ENCODE assay signal across 9 cellular contexts in genomic region chr1:179016694-179017382, GRCh38. TPM values are rescaled to one million over a fixed set of nuclear protein-coding genes. Genes with fewer than 3 reads are reported as not detected.
DNase-seq lines count a peak whose midpoint lies in the region; ATAC-seq, FAIRE-seq and TF ChIP-seq lines count a peak whose summit lies in the region.
"Had no signal": no experiment of that assay in that cellular context is flagged by ENCODE, and none has a peak within 500 bp of the region (broad histone marks: within the 10 kb centered on the region; RNA-seq: fewer than 3 reads in every experiment).

No MANE protein-coding gene starts in this region.

- DNase-seq in NCI-H146 (lab: John Stamatoyannopoulos, UW) (peak; percentile 4), NCI-H146 treated with DMSO at 0.1 percent for 48 hours (lab: John Stamatoyannopoulos, UW; ENCODE audit: unreplicated experiment) (no peak), RCC 7860 (ENCODE audit: low spot score) (peak; percentile 75), fibroblast of mammary gland (ENCODE audit: low read depth) (peak; percentile 94), occipital lobe (lab: John Stamatoyannopoulos, UW) (peak; percentile 65), NCI-H1105 (lab: John Stamatoyannopoulos, UW) (no peak)
- no peak for DNase-seq in activated naive CD4-positive, alpha-beta T cell treated with Interleukin-2 at 50 U/mL for 16 hours

- no peak for TF ChIP-seq CTCF in fibroblast of mammary gland (conservative IDR thresholded peaks at IDR 0.05; ENCODE audit: control insufficient read depth, insufficient read depth, low read depth, low read length)

- no peak overlapping the region for H3K4me3 ChIP-seq in fibroblast of mammary gland (ENCODE audit: control insufficient read depth, low read depth, low read length)

- FAIRE-seq in RCC 7860 (lab: Jason Lieb, UNC) = peak; percentile 79
- FAIRE-seq: TTC549 had no signal

- ATAC-seq in GM18861 (IDR thresholded peaks at IDR 0.05; ENCODE audit: unreplicated experiment) = no peak

RNA-seq across cellular contexts. Expression of gene FAM20B, which starts 8.9 kb away (rescaled TPM):
- 50.8 TPM for total RNA-seq in occipital lobe

Comparison
In these comparisons a context has a peak if more than half of its experiments do, and no peak if none do; other contexts are left out.
1. DNase-seq: peak in NCI-H146 (single experiment), RCC 7860 (single experiment), fibroblast of mammary gland (single experiment) and occipital lobe (single experiment); none in NCI-H146 treated with DMSO at 0.1 percent for 48 hours (single experiment), NCI-H1105 (single experiment) and activated naive CD4-positive, alpha-beta T cell treated with Interleukin-2 at 50 U/mL for 16 hours (single experiment).